ENCODE assay signal across 12 cellular contexts in the genomic region with DNA sequence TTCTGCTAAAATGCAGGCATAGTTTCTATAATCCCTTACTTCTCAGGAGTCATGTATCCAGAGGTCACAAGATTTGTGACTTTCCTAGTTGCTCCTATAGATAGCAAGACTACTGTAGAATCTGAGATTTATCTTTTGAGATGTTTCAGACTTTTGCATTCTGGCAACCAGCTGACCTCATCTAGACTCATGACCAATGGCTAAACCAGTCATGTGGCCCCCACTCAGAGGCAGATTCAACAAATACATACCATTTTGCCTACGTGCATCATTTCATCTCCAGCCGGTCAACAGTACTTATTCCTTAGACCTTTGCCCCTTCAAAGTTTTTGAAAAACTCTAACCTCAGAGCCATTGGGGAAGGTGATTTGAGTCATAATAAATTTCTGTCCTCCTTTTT. TPM values are rescaled to one million over a fixed set of nuclear protein-coding genes. Genes with fewer than 3 reads are reported as not detected.
DNase-seq lines count a peak whose midpoint lies in the region; ATAC-seq and TF ChIP-seq lines count a peak whose summit lies in the region.
"Not testable (repeated sequence)": the region's sequence is repeated elsewhere in the genome, so short reads cannot be mapped to it uniquely, and the experiment has no call there.
"Had no signal": no experiment of that assay in that cellular context is flagged by ENCODE, and none has a peak within 500 bp of the region (broad histone marks: within the 10 kb centered on the region; RNA-seq: fewer than 3 reads in every experiment).

No MANE protein-coding gene starts in this region.

- in situ Hi-C loops in G401 (cut with HindIII; ENCODE audit: low sequenced_read_pairs): not testable (repeated sequence)
- in situ Hi-C loops in IMR-90 (cut with MboI; ENCODE audit: low sequenced_read_pairs): loop anchor here (10.0 to 25.0 kb wide), 2 partner anchors 94 to 299 kb away; partner anchors contain the start of gene PSG2

- H2AFZ ChIP-seq in IMR-90 (replicated peaks; ENCODE audit: low read length, poor library complexity): not testable (repeated sequence)

- CTCF ChIA-PET in IMR-90 (lab: Yijun Ruan, JAX): not testable (repeated sequence)

- not testable (repeated sequence) for ATAC-seq in IMR-90 (ENCODE audit: low read depth)

- H3K36me3 ChIP-seq in IMR-90 (ENCODE audit: control insufficient read depth, insufficient read depth, low read length): not testable (repeated sequence)

- H3K27ac ChIP-seq in IMR-90 (ENCODE audit: insufficient read depth, low read length): not testable (repeated sequence)

- H3K14ac ChIP-seq in IMR-90 (replicated peaks; ENCODE audit: low read depth, low read length): not testable (repeated sequence)

- H3K23ac ChIP-seq in IMR-90 (ENCODE audit: low read depth, low read length): not testable (repeated sequence)

- H2BK20ac ChIP-seq in IMR-90 (ENCODE audit: low read depth, low read length): not testable (repeated sequence)

- not testable (repeated sequence) for H3K27me3 ChIP-seq in IMR-90 (ENCODE audit: control insufficient read depth, insufficient read depth, low read length)

- not testable (repeated sequence) for H3K18ac ChIP-seq in IMR-90 (ENCODE audit: low read depth, low read length)

- not testable (repeated sequence) for H2AK5ac ChIP-seq in IMR-90 (ENCODE audit: low read depth, low read length)

- TF ChIP-seq POLR2A in IMR-90 (IDR thresholded peaks at IDR 0.05; ENCODE audit: low read depth, low read length): not testable (repeated sequence)

- not testable (repeated sequence) for H4K5ac ChIP-seq in IMR-90 (ENCODE audit: low read depth, low read length)

- not testable (repeated sequence) for H3K79me1 ChIP-seq in IMR-90 (ENCODE audit: low read depth in 1 of 2, low read length in 2 of 2)

- not testable (repeated sequence) for H3K4me3 ChIP-seq in IMR-90 (ENCODE audit: insufficient read depth, low read depth, low read length); choroid plexus epithelial cell (ENCODE audit: low read depth, low read length); fibroblast of mammary gland (ENCODE audit: control insufficient read depth, low read depth, low read length)

- no CpG with 5 or more reads among the region's 2 CpGs for WGBS in IMR-90 (ENCODE audit: extremely low coverage in 2 of 2, insufficient read length in 1 of 2), 2 experiments

- not testable (repeated sequence) for H4K91ac ChIP-seq in IMR-90 (ENCODE audit: insufficient read depth, low read depth, low read length)

- H2BK5ac ChIP-seq in IMR-90 (ENCODE audit: low read depth, low read length, poor library complexity, severe bottlenecking): peak overlapping the region; percentile 19

- H3K9ac ChIP-seq in IMR-90 (ENCODE audit: low read depth, low read length): not testable (repeated sequence)

- H3K9me3 ChIP-seq in IMR-90 (ENCODE audit: control insufficient read depth, insufficient read depth, low read length): not testable (repeated sequence)

- intact Hi-C loops in IMR-90 (cut with micrococcal nuclease): not testable (repeated sequence)

- H3K4me1 ChIP-seq in IMR-90 (ENCODE audit: control insufficient read depth, insufficient read depth, low read length): not testable (repeated sequence)

- H3K56ac ChIP-seq in IMR-90 (ENCODE audit: extremely low read depth, insufficient read depth, low read length): not testable (repeated sequence)

- TF ChIP-seq CTCF in IMR-90 (conservative IDR thresholded peaks at IDR 0.05; ENCODE audit: low read depth, low read length); choroid plexus epithelial cell (conservative IDR thresholded peaks at IDR 0.05; ENCODE audit: low read depth, low read length); fibroblast of mammary gland (conservative IDR thresholded peaks at IDR 0.05; ENCODE audit: control insufficient read depth, insufficient read depth, low read depth, low read length): not testable (repeated sequence)

- H2AK9ac ChIP-seq in IMR-90 (replicated peaks; ENCODE audit: low read depth, low read length, poor library complexity): not testable (repeated sequence)

- peak; percentile 49 for DNase-seq in G401 (ENCODE audit: low spot score)
- DNase-seq in IMR-90: peak; percentile 42
- peak; percentile 10 for DNase-seq in choroid plexus epithelial cell (ENCODE audit: low read depth)
- peak; percentile 11 for DNase-seq in fibroblast of mammary gland (ENCODE audit: low read depth)
- DNase-seq in kidney tubule cell (ENCODE audit: low spot score): peak; percentile 9

- BruUV-seq in IMR-90 (replicated peaks; lab: Mats Ljungman, UMichigan): not testable (repeated sequence)

- not testable (repeated sequence) for H2BK15ac ChIP-seq in IMR-90 (ENCODE audit: low read depth, low read length)

- not testable (repeated sequence) for H3K9me1 ChIP-seq in IMR-90 (ENCODE audit: insufficient read depth, low read length)

- H3K4ac ChIP-seq in IMR-90 (ENCODE audit: low read depth, low read length): not testable (repeated sequence)

- not testable (repeated sequence) for TF ChIP-seq RAD21 in IMR-90 (IDR thresholded peaks at IDR 0.05; ENCODE audit: low read length)

- dilution Hi-C loops in IMR-90 (cut with HindIII; ENCODE audit: low sequenced_read_pairs, unreplicated experiment): not testable (repeated sequence)

- H4K8ac ChIP-seq in IMR-90 (ENCODE audit: low read depth in 2 of 2, low read length in 2 of 2): not testable (repeated sequence)

- H2BK120ac ChIP-seq in IMR-90 (ENCODE audit: low read depth, low read length): not testable (repeated sequence)

- not testable (repeated sequence) for H4K20me1 ChIP-seq in IMR-90 (ENCODE audit: insufficient read depth, low read length)

- POLR2A ChIA-PET in IMR-90 (lab: Charles Lee; ENCODE audit: unreplicated experiment): not testable (repeated sequence)

- not testable (repeated sequence) for H3K4me2 ChIP-seq in IMR-90 (ENCODE audit: low read depth, low read length)

TF ChIP-seq in IMR-90, 13 proteins besides CTCF, POLR2A, EP300 and RAD21:
- TF ChIP-seq, protein P1, sequence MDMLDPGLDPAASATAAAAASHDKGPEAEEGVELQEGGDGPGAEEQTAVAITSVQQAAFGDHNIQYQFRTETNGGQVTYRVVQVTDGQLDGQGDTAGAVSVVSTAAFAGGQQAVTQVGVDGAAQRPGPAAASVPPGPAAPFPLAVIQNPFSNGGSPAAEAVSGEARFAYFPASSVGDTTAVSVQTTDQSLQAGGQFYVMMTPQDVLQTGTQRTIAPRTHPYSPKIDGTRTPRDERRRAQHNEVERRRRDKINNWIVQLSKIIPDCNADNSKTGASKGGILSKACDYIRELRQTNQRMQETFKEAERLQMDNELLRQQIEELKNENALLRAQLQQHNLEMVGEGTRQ (IDR thresholded peaks at IDR 0.05; ENCODE audit: low read depth, low read length): peak; percentile 52; the same call in 1 of the 2 replicates

RNA-seq across cellular contexts. Expression of gene PSG8, which starts 23.3 kb away (rescaled TPM):
- 128 and 149 TPM in 2 replicates for total RNA-seq in G401 (2014; rRNA removed; shearing (Covaris generic))
- 0.18 TPM in 1 of 2 replicates, not detected in the other for total RNA-seq in IMR-90 (2012; rRNA removed)
- polyA plus RNA-seq in IMR-90 (2012; rRNA removed): 0.10 TPM in 1 of 2 replicates, not detected in the other
- 0.04 TPM in 1 of 2 replicates, not detected in the other for polyA plus RNA-seq in IMR-90 (2012; cell fraction: cytosol; rRNA removed)
- polyA plus RNA-seq in IMR-90 (2012; cell fraction: nucleus; rRNA removed; ENCODE audit: low replicate concordance): 0.04 and 0.13 TPM in 2 replicates
- total RNA-seq: A673; CD4-positive, alpha-beta memory T cell; CD4-positive, CD25-positive, alpha-beta regulatory T cell; CD8-positive, alpha-beta memory T cell; Daoy; GM12878 had no signal
- polyA plus RNA-seq: CD14-positive monocyte; CD4-positive, alpha-beta memory T cell; CD4-positive, CD25-positive, alpha-beta regulatory T cell; CD8-positive, alpha-beta memory T cell; GM12878 had no signal

RNA-seq across cellular contexts. Expression of gene PSG3, which starts 48.5 kb away (rescaled TPM):
- 64.4 and 66.1 TPM in 2 replicates for total RNA-seq in G401 (2014; rRNA removed; shearing (Covaris generic))
- total RNA-seq in IMR-90 (2012; rRNA removed): not detected in 2 replicates
- polyA plus RNA-seq in IMR-90 (2012; rRNA removed): 0.03 and 0.10 TPM in 2 replicates
- polyA plus RNA-seq in IMR-90 (2012; cell fraction: cytosol; rRNA removed): 0.03 TPM in 1 of 2 replicates, not detected in the other
- not detected in 2 replicates for polyA plus RNA-seq in IMR-90 (2012; cell fraction: nucleus; rRNA removed; ENCODE audit: low replicate concordance)
- total RNA-seq: A673; CD4-positive, alpha-beta memory T cell; CD8-positive, alpha-beta memory T cell; Daoy; GM12878 had no signal
- polyA plus RNA-seq: CD14-positive monocyte; CD4-positive, alpha-beta memory T cell; CD4-positive, CD25-positive, alpha-beta regulatory T cell; CD8-positive, alpha-beta memory T cell; GM12878 had no signal

Comparison
In these comparisons a context has a peak if more than half of its experiments do, and no peak if none do; other contexts are left out.
1. RNA of gene PSG8, which starts 23.3 kb away (total RNA-seq): 128 to 149 TPM in G401; 0.18 TPM in IMR-90; every median in the first group is over 100 times any median in the second.
2. RNA of gene PSG3, which starts 48.5 kb away (total RNA-seq): 64.4 to 66.1 TPM in G401; not detected in IMR-90; every median in the first group is over 10 times any median in the second.
3. Peak in every context shown above with its lines, with median percentiles within 50 percentile points of each other: DNase-seq.